1 cellular context compared by ENCODE assay signal in genomic region chr1:155049651-155050559, GRCh38.
TF ChIP-seq lines count a peak whose summit lies in the region.

No MANE protein-coding gene starts in this region.

TF ChIP-seq in IMR-90, 13 proteins besides CTCF, POLR2A, EP300 and RAD21 (continued from another document):
- TF ChIP-seq SMC3 (IDR thresholded peaks at IDR 0.05; ENCODE audit: low read depth, low read length) (no peak), ELK1 (IDR thresholded peaks at IDR 0.05; ENCODE audit: borderline replicate concordance, low read depth, low read length) (no peak), CEBPB (IDR thresholded peaks at IDR 0.05; ENCODE audit: low read depth, low read length) (no peak), RCOR1 (IDR thresholded peaks at IDR 0.05; ENCODE audit: insufficient replicate concordance, low read length) (no peak), MXI1 (IDR thresholded peaks at IDR 0.05; ENCODE audit: borderline replicate concordance, low read depth, low read length) (no peak), USF2 (IDR thresholded peaks at IDR 0.05; ENCODE audit: low read depth, low read length) (no peak), CHD1 (IDR thresholded peaks at IDR 0.05; ENCODE audit: low read depth, low read length) (no peak)
